1 cellular context compared by ENCODE assay signal in the genomic region with DNA sequence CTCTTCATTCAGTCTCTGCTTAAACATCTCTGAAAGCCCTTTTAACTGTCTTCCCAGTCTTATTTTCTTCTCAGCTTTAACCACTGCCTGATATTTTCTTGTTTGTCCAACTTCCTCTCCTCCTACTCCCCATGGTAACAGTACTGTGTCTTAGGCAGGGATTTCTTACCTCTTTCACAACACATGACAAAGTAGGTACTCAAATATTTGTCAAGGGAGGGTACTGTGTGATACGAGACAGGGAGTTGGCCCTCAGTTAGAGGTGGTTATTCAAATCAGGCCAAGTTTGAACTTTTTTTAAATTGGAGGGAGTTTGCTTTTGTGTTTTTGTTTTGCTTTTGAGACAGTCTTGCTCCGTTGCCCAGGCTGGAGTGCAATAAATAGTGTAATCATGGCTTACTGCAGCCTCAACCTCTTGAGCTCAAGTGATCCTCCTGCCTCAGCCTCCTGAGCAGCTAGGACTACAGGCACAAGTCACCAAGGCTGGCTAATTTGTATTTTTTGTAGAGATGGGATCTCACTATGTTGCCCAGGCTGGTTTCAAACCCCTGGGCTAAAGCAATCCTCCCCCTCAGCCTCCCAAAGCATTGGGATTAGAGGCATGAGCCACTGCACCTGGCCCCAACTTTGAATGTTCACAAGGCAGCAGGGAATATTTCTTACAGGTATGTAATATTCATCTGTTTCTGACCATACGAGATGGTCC.
TF ChIP-seq lines count a peak whose summit lies in the region.

No MANE protein-coding gene starts in this region.

TF ChIP-seq in HepG2, 621 proteins besides CTCF, POLR2A, EP300 and RAD21 (continued from another document):
- TF ChIP-seq THRA (CRISPR knock-in tag; IDR thresholded peaks at IDR 0.05; ENCODE audit: borderline replicate concordance) (peak; percentile 52; the same call in 1 of the 2 replicates), TARDBP (CRISPR knock-in tag; IDR thresholded peaks at IDR 0.05) (peak; percentile 56; the same call in 1 of the 2 replicates), ZNF615 (CRISPR knock-in tag; IDR thresholded peaks at IDR 0.05; ENCODE audit: borderline replicate concordance) (no peak), KDM6A (CRISPR knock-in tag; IDR thresholded peaks at IDR 0.05; ENCODE audit: low read depth) (0 out of 2 replicates have a peak, but pooled peaks have one; percentile 14), ZNF331 (CRISPR knock-in tag; IDR thresholded peaks at IDR 0.05) (0 out of 2 replicates have a peak, but pooled peaks have one; percentile 31), HDAC2 (CRISPR knock-in tag; IDR thresholded peaks at IDR 0.05) (peak; percentile 56), ZNF205 (CRISPR knock-in tag; IDR thresholded peaks at IDR 0.05) (peak; percentile 97), ZNF121 (CRISPR knock-in tag; IDR thresholded peaks at IDR 0.05) (peak; percentile 87), PHF21A (CRISPR knock-in tag; IDR thresholded peaks at IDR 0.05) (0 out of 2 replicates have a peak, but pooled peaks have one; percentile 54), ZNF44 (CRISPR knock-in tag; IDR thresholded peaks at IDR 0.05) (no peak), ZNF770 (CRISPR knock-in tag; IDR thresholded peaks at IDR 0.05) (peak; percentile 95), ARNT2 (CRISPR knock-in tag; IDR thresholded peaks at IDR 0.05; ENCODE audit: low read depth) (0 out of 2 replicates have a peak, but pooled peaks have one; percentile 41), HDAC1 (CRISPR knock-in tag; IDR thresholded peaks at IDR 0.05) (peak; percentile 59), CREM (IDR thresholded peaks at IDR 0.05) (peak; percentile 53; the same call in 1 of the 2 replicates), CREM (CRISPR knock-in tag; IDR thresholded peaks at IDR 0.05) (no peak), PAXIP1 (CRISPR knock-in tag; conservative IDR thresholded peaks at IDR 0.05) (peak; percentile 75), SOX6 (IDR thresholded peaks at IDR 0.05) (no peak), SOX6 (CRISPR knock-in tag; IDR thresholded peaks at IDR 0.05) (peak; percentile 84), RFX1 (IDR thresholded peaks at IDR 0.05) (peak; percentile 44; the same call in 1 of the 2 replicates), ZSCAN21 (CRISPR knock-in tag; IDR thresholded peaks at IDR 0.05; ENCODE audit: borderline replicate concordance) (no peak), THYN1 (CRISPR knock-in tag; IDR thresholded peaks at IDR 0.05; ENCODE audit: borderline replicate concordance, low read depth) (no peak), PCBP2 (optimal IDR thresholded peaks at IDR 0.05; ENCODE audit: low read depth, low read length, poor library complexity, severe bottlenecking) (no peak), PPARG (CRISPR knock-in tag; conservative IDR thresholded peaks at IDR 0.05) (peak; percentile 49; the same call in 1 of the 2 replicates), GATAD1 (CRISPR knock-in tag; IDR thresholded peaks at IDR 0.05) (peak; percentile 40; the same call in 1 of the 2 replicates), SKI (IDR thresholded peaks at IDR 0.05; ENCODE audit: partially characterized antibody) (peak; percentile 17), MAZ (IDR thresholded peaks at IDR 0.05; ENCODE audit: borderline replicate concordance, low read depth, low read length) (no peak), MAZ (CRISPR knock-in tag; IDR thresholded peaks at IDR 0.05; ENCODE audit: low read depth) (0 out of 2 replicates have a peak, but pooled peaks have one; percentile 32), FOSL2 (CRISPR knock-in tag; IDR thresholded peaks at IDR 0.05) (peak; percentile 86), ZNF781 (CRISPR knock-in tag; IDR thresholded peaks at IDR 0.05; ENCODE audit: borderline replicate concordance, not compliant biosample characterization) (no peak), NR2F6 (IDR thresholded peaks at IDR 0.05) (peak; percentile 44; the same call in 1 of the 2 replicates), NR2F6 (CRISPR knock-in tag; IDR thresholded peaks at IDR 0.05) (peak; percentile 78), BCL6 (CRISPR knock-in tag; IDR thresholded peaks at IDR 0.05) (peak; percentile 66; the same call in 1 of the 2 replicates), NFKBIZ (CRISPR knock-in tag; IDR thresholded peaks at IDR 0.05) (peak; percentile 87; the same call in 1 of the 2 replicates), ZNF766 (CRISPR knock-in tag; IDR thresholded peaks at IDR 0.05; ENCODE audit: borderline replicate concordance) (no peak), CREB1 (IDR thresholded peaks at IDR 0.05) (no peak), CREB1 (CRISPR knock-in tag; IDR thresholded peaks at IDR 0.05) (peak; percentile 51; the same call in 1 of the 2 replicates), ZNF816 (CRISPR knock-in tag; IDR thresholded peaks at IDR 0.05; ENCODE audit: borderline replicate concordance) (no peak), POLR2AphosphoS5 (IDR thresholded peaks at IDR 0.05; ENCODE audit: low read depth, low read length) (no peak), ZMYM2 (CRISPR knock-in tag; IDR thresholded peaks at IDR 0.05) (0 out of 2 replicates have a peak, but pooled peaks have one; percentile 13), KAT8 (CRISPR knock-in tag; IDR thresholded peaks at IDR 0.05) (peak; percentile 33; the same call in 1 of the 2 replicates), ZNF614 (CRISPR knock-in tag; IDR thresholded peaks at IDR 0.05; ENCODE audit: borderline replicate concordance) (no peak), FOXC1 (CRISPR knock-in tag; IDR thresholded peaks at IDR 0.05; ENCODE audit: borderline replicate concordance) (no peak)
- TF ChIP-seq, protein P1, sequence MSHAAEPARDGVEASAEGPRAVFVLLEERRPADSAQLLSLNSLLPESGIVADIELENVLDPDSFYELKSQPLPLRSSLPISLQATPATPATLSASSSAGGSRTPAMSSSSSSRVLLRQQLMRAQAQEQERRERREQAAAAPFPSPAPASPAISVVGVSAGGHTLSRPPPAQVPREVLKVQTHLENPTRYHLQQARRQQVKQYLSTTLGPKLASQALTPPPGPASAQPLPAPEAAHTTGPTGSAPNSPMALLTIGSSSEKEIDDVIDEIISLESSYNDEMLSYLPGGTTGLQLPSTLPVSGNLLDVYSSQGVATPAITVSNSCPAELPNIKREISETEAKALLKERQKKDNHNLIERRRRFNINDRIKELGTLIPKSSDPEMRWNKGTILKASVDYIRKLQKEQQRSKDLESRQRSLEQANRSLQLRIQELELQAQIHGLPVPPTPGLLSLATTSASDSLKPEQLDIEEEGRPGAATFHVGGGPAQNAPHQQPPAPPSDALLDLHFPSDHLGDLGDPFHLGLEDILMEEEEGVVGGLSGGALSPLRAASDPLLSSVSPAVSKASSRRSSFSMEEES (CRISPR knock-in tag; IDR thresholded peaks at IDR 0.05) = peak; percentile 55; the same call in 1 of the 2 replicates
- TF ChIP-seq, protein P2, sequence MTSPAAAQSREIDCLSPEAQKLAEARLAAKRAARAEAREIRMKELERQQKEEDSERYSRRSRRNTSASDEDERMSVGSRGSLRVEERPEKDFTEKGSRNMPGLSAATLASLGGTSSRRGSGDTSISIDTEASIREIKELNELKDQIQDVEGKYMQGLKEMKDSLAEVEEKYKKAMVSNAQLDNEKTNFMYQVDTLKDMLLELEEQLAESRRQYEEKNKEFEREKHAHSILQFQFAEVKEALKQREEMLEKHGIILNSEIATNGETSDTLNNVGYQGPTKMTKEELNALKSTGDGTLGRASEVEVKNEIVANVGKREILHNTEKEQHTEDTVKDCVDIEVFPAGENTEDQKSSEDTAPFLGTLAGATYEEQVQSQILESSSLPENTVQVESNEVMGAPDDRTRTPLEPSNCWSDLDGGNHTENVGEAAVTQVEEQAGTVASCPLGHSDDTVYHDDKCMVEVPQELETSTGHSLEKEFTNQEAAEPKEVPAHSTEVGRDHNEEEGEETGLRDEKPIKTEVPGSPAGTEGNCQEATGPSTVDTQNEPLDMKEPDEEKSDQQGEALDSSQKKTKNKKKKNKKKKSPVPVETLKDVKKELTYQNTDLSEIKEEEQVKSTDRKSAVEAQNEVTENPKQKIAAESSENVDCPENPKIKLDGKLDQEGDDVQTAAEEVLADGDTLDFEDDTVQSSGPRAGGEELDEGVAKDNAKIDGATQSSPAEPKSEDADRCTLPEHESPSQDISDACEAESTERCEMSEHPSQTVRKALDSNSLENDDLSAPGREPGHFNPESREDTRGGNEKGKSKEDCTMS (CRISPR knock-in tag; conservative IDR thresholded peaks at IDR 0.05) = no peak
